ENCODE assay signal across 14 cellular contexts in genomic region chr1:25565626-25566025, GRCh38. TPM values are rescaled to one million over a fixed set of nuclear protein-coding genes. Genes with fewer than 3 reads are reported as not detected.
A peak's percentile ranks its signal among the peaks of the same experiment; 100 is the strongest.
DNase-seq lines count a peak whose midpoint lies in the region; ATAC-seq and TF ChIP-seq lines count a peak whose summit lies in the region.
"Had no signal": no experiment of that assay in that cellular context is flagged by ENCODE, and none has a peak within 500 bp of the region (broad histone marks: within the 10 kb centered on the region; RNA-seq: fewer than 3 reads in every experiment).

No MANE protein-coding gene starts in this region.

- H3K9me3 Mint-ChIP-seq in natural killer cell (no peaks in the 10 kb centered on the region), brain (peaks cover 0 to 4% (median 0%) of the 10 kb centered on the region in 5 experiments), neural crest cell (no peaks in the 10 kb centered on the region)
- no peaks in the 10 kb centered on the region for H3K9me3 Mint-ChIP-seq in natural killer cell treated with Interleukin-12 subunit alpha and Interleukin-12 subunit beta and Interleukin-15 and Interleukin-18, amount 100 ng/mL, for 72 hours
- H3K9me3 Mint-ChIP-seq: H9 had no signal

- no peak for DNase-seq in natural killer cell
- no peak for DNase-seq in natural killer cell treated with Interleukin-12 subunit alpha and Interleukin-12 subunit beta and Interleukin-15 and Interleukin-18, amount 100 ng/mL, for 72 hours (ENCODE audit: low spot score)
- DNase-seq in neural crest cell (ENCODE audit: low read depth, low spot score): no peak
- DNase-seq in uterus: no peak
- DNase-seq in NCI-H2227 (lab: John Stamatoyannopoulos, UW; ENCODE audit: unreplicated experiment): no peak
- DNase-seq in amniotic stem cell (lab: John Stamatoyannopoulos, UW): no peak
- no peak for DNase-seq in DMS79 treated with DMSO at 0.1 percent for 48 hours (lab: John Stamatoyannopoulos, UW)
- DNase-seq: adrenal gland, H9, kidney glomerular epithelial cell, MV-4-11, NCI-H2227 treated with DMSO at 0.1 percent for 48 hours had no signal

- intact Hi-C loops in natural killer cell (cut with micrococcal nuclease): no loop called here
- intact Hi-C loops in uterus (cut with DNase I; ENCODE audit: low total_unique reads): no loop called here

- no peaks in the 10 kb centered on the region for H3K36me3 ChIP-seq in uterus

- no peak for TF ChIP-seq POLR2A in uterus (IDR thresholded peaks at IDR 0.05)

- H3K4me1 Mint-ChIP-seq in natural killer cell: peaks cover 28 to 68% of the 10 kb centered on the region in 2 donors
- H3K4me1 Mint-ChIP-seq in natural killer cell treated with Interleukin-12 subunit alpha and Interleukin-12 subunit beta and Interleukin-15 and Interleukin-18, amount 100 ng/mL, for 72 hours (ENCODE audit: low read depth in 2 of 2): peaks cover 20 to 32% of the 10 kb centered on the region in 2 donors
- peaks cover 53% of the 10 kb centered on the region for H3K4me1 Mint-ChIP-seq in brain
- peaks cover 92% of the 10 kb centered on the region for H3K4me1 Mint-ChIP-seq in neural crest cell

- no peak overlapping the region for H3K4me3 ChIP-seq in uterus
- H3K4me3 ChIP-seq: adrenal gland had no signal

- H3K4me1 ChIP-seq in uterus: peaks cover 9 to 12% of the 10 kb centered on the region in 2 donors

- H3K27ac Mint-ChIP-seq in natural killer cell (peak overlapping the region; percentile 46 to 68), brain (peak overlapping the region; percentile 81 to 98 (median 95)), neural crest cell (ENCODE audit: unreplicated experiment) (no peak overlapping the region)
- no peak overlapping the region for H3K27ac Mint-ChIP-seq in natural killer cell treated with Interleukin-12 subunit alpha and Interleukin-12 subunit beta and Interleukin-15 and Interleukin-18, amount 100 ng/mL, for 72 hours

- H3K27ac ChIP-seq in uterus: peak overlapping the region; percentile 87 to 93

- no peak for ATAC-seq in natural killer cell
- no peak for ATAC-seq in natural killer cell treated with Interleukin-12 subunit alpha and Interleukin-12 subunit beta and Interleukin-15 and Interleukin-18, amount 100 ng/mL, for 72 hours
- ATAC-seq: Panc1 had no signal

- H3K4me3 Mint-ChIP-seq in natural killer cell: no peak overlapping the region
- H3K4me3 Mint-ChIP-seq in natural killer cell treated with Interleukin-12 subunit alpha and Interleukin-12 subunit beta and Interleukin-15 and Interleukin-18, amount 100 ng/mL, for 72 hours: no peak overlapping the region
- peak overlapping the region in 2 of 5 experiments; percentile 40 to 70 for H3K4me3 Mint-ChIP-seq in brain
- H3K4me3 Mint-ChIP-seq in neural crest cell: peak overlapping the region; percentile 79
- H3K4me3 Mint-ChIP-seq: H9 had no signal

- no peaks in the 10 kb centered on the region for H3K27me3 ChIP-seq in uterus
- H3K27me3 ChIP-seq: adrenal gland had no signal

- H3K27me3 Mint-ChIP-seq in natural killer cell (ENCODE audit: low read depth in 2 of 2): no peaks in the 10 kb centered on the region
- H3K27me3 Mint-ChIP-seq in natural killer cell treated with Interleukin-12 subunit alpha and Interleukin-12 subunit beta and Interleukin-15 and Interleukin-18, amount 100 ng/mL, for 72 hours: no peaks in the 10 kb centered on the region
- H3K27me3 Mint-ChIP-seq in brain: no peaks in the 10 kb centered on the region
- no peaks in the 10 kb centered on the region for H3K27me3 Mint-ChIP-seq in neural crest cell (ENCODE audit: low read depth)

- no peak for TF ChIP-seq CTCF in natural killer cell (IDR thresholded peaks at IDR 0.05)
- TF ChIP-seq CTCF in brain (conservative IDR thresholded peaks at IDR 0.05): no peak
- no peak for TF ChIP-seq CTCF in neural crest cell (conservative IDR thresholded peaks at IDR 0.05)
- no peak for TF ChIP-seq CTCF in uterus (IDR thresholded peaks at IDR 0.05)

- H3K36me3 Mint-ChIP-seq in natural killer cell (no peaks in the 10 kb centered on the region), brain (no peaks in the 10 kb centered on the region), neural crest cell (ENCODE audit: low read depth) (no peaks in the 10 kb centered on the region)
- H3K36me3 Mint-ChIP-seq in natural killer cell treated with Interleukin-12 subunit alpha and Interleukin-12 subunit beta and Interleukin-15 and Interleukin-18, amount 100 ng/mL, for 72 hours: no peaks in the 10 kb centered on the region

- H3K9me3 ChIP-seq in uterus: no peaks in the 10 kb centered on the region
- H3K9me3 ChIP-seq: adrenal gland had no signal

RNA-seq across cellular contexts. Expression of gene LDLRAP1, which starts 22.2 kb away (rescaled TPM):
- 10 to 100 TPM; 25.2 to 34.0 (median 27.4) TPM for total RNA-seq in natural killer cell
- 1 to 10 TPM; 2.4 to 4.1 TPM for total RNA-seq in natural killer cell treated with Interleukin-12 subunit alpha and Interleukin-12 subunit beta and Interleukin-15 and Interleukin-18, amount 100 ng/mL, for 72 hours
- polyA plus RNA-seq in brain (ENCODE audit: insufficient read depth, low read depth, low replicate concordance): 11.4 TPM
- 18.8 and 20.7 TPM in 2 replicates for total RNA-seq in neural crest cell
- 10 to 100 TPM in 1 of 4 donors, 1 to 10 TPM in 3; 1.2 to 26.6 (median 7.7) TPM for total RNA-seq in uterus

RNA-seq across cellular contexts. Expression of gene MAN1C1, which starts 51.0 kb away (rescaled TPM):
- total RNA-seq in natural killer cell (1 to 10 TPM; 3.6 to 7.5 (median 7.1) TPM), neural crest cell (19.8 and 22.6 TPM in 2 replicates), uterus (10 to 100 TPM in 1 of 4 donors, 1 to 10 TPM in 3; 5.0 to 31.1 (median 7.9) TPM)
- total RNA-seq in natural killer cell treated with Interleukin-12 subunit alpha and Interleukin-12 subunit beta and Interleukin-15 and Interleukin-18, amount 100 ng/mL, for 72 hours: 1 to 10 TPM in 1 of 2 donors, under 1 TPM in 1; 0.88 to 2.5 TPM
- 56.4 TPM for polyA plus RNA-seq in brain (ENCODE audit: insufficient read depth, low read depth, low replicate concordance)

Comparison
In these comparisons a context has a peak if more than half of its experiments do, and no peak if none do; other contexts are left out.
1. H3K27ac Mint-ChIP-seq: peak in natural killer cell (2 of 2) and brain (5 of 5); none in natural killer cell treated with Interleukin-12 subunit alpha and Interleukin-12 subunit beta and Interleukin-15 and Interleukin-18, amount 100 ng/mL, for 72 hours (0 of 2) and neural crest cell (single experiment).